In the genomic region with DNA sequence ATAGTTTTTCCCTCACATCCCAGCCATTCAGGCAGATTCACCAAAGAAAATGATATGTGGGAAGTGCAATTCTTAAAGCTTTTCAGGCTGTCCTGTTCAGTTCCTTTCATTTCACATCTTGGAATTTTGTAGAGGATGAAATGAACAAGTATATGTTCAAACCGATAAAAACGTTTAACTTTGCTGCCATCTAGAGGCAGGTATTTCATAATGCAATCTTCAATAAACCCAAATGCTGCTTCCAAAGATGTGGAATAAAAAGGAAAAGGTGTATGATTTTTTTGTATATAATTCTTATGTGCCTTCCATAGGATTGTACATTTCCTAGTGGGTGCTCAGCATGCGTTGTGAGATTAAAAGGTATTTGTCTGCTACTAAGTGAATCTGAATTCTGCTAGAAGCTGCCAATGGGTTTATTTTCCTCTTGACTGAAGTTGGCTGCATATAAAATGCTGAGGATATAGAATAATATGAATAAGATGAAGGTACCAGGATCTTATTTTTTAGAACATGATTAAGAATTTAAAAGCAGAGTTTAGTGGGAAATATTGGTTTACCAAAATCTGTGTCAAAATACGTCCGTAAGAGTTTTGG, we compare ENCODE assay signal across 8 cellular contexts.
DNase-seq lines count a peak whose midpoint lies in the region; ATAC-seq and TF ChIP-seq lines count a peak whose summit lies in the region.

No MANE protein-coding gene starts in this region.

- DNase-seq in DMS153 (lab: John Stamatoyannopoulos, UW) (peak; percentile 7), M059J (ENCODE audit: low read depth) (peak; percentile 76), foreskin fibroblast (peak; percentile 35 to 77), prostate gland (ENCODE audit: low spot score) (peak; percentile 9), NCI-H128 (lab: John Stamatoyannopoulos, UW; ENCODE audit: unreplicated experiment) (no peak)
- DNase-seq in activated effector memory CD4-positive, alpha-beta T cell treated with anti-CD3 and anti-CD28 coated beads, Interleukin-2, amount 50 U/mL, for 16 hours: no peak

- no peak for TF ChIP-seq POLR2A in prostate gland (IDR thresholded peaks at IDR 0.05)

- 40% methylated on average over 5 of the region's 5 CpGs for WGBS in prostate gland

- H3K27me3 ChIP-seq in prostate gland (replicated peaks; ENCODE audit: insufficient read depth): no peaks in the 10 kb centered on the region

- H3K27ac ChIP-seq in prostate gland: no peak overlapping the region

- TF ChIP-seq CTCF in foreskin fibroblast (IDR thresholded peaks at IDR 0.05; ENCODE audit: low read depth, low read length) (peak; percentile 45), prostate gland (IDR thresholded peaks at IDR 0.05) (peak in 3 of 4 experiments; percentile 67 to 77 (median 76))

- intact Hi-C loops in prostate gland (cut with DNase I): no loop called here

- ATAC-seq in SK-N-SH treated with all-trans-retinoic acid at 6 μM for 48 hours (peak; percentile 87), HG03354 (IDR thresholded peaks at IDR 0.05; ENCODE audit: poor library complexity, severe bottlenecking, unreplicated experiment) (no peak)

- H3K4me1 ChIP-seq in prostate gland (replicated peaks): no peaks in the 10 kb centered on the region

- H3K4me3 ChIP-seq in foreskin fibroblast (ENCODE audit: low read depth in 1 of 2, low read length in 2 of 2) (no peak overlapping the region), prostate gland (no peak overlapping the region)

- H3K36me3 ChIP-seq in prostate gland: no peaks in the 10 kb centered on the region

- no peaks in the 10 kb centered on the region for H3K9me3 ChIP-seq in prostate gland

TF ChIP-seq in SK-N-SH treated with all-trans-retinoic acid at 6 μM for 48 hours, 23 proteins besides CTCF, POLR2A, EP300 and RAD21:
- TF ChIP-seq RARB (CRISPR knock-in tag; IDR thresholded peaks at IDR 0.05) (no peak), ARNTL (CRISPR knock-in tag; IDR thresholded peaks at IDR 0.05; ENCODE audit: borderline replicate concordance, low read depth) (no peak), TCF4 (CRISPR knock-in tag; IDR thresholded peaks at IDR 0.05; ENCODE audit: borderline replicate concordance) (no peak), ZFP30 (CRISPR knock-in tag; IDR thresholded peaks at IDR 0.05) (no peak), ZNF8 (CRISPR knock-in tag; IDR thresholded peaks at IDR 0.05) (no peak), ISL1 (CRISPR knock-in tag; IDR thresholded peaks at IDR 0.05) (no peak), ESRRG (CRISPR knock-in tag; IDR thresholded peaks at IDR 0.05) (no peak), ZNF565 (CRISPR knock-in tag; conservative IDR thresholded peaks at IDR 0.05; ENCODE audit: low read depth) (no peak), ZC3H10 (CRISPR knock-in tag; IDR thresholded peaks at IDR 0.05) (no peak), ZFP3 (CRISPR knock-in tag; IDR thresholded peaks at IDR 0.05) (no peak), ZNF70 (CRISPR knock-in tag; IDR thresholded peaks at IDR 0.05) (no peak), CSDC2 (CRISPR knock-in tag; IDR thresholded peaks at IDR 0.05) (no peak)
- TF ChIP-seq, protein P1, sequence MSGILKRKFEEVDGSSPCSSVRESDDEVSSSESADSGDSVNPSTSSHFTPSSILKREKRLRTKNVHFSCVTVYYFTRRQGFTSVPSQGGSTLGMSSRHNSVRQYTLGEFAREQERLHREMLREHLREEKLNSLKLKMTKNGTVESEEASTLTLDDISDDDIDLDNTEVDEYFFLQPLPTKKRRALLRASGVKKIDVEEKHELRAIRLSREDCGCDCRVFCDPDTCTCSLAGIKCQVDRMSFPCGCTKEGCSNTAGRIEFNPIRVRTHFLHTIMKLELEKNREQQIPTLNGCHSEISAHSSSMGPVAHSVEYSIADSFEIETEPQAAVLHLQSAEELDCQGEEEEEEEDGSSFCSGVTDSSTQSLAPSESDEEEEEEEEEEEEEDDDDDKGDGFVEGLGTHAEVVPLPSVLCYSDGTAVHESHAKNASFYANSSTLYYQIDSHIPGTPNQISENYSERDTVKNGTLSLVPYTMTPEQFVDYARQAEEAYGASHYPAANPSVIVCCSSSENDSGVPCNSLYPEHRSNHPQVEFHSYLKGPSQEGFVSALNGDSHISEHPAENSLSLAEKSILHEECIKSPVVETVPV (CRISPR knock-in tag; IDR thresholded peaks at IDR 0.05): no peak
- TF ChIP-seq, protein P2, sequence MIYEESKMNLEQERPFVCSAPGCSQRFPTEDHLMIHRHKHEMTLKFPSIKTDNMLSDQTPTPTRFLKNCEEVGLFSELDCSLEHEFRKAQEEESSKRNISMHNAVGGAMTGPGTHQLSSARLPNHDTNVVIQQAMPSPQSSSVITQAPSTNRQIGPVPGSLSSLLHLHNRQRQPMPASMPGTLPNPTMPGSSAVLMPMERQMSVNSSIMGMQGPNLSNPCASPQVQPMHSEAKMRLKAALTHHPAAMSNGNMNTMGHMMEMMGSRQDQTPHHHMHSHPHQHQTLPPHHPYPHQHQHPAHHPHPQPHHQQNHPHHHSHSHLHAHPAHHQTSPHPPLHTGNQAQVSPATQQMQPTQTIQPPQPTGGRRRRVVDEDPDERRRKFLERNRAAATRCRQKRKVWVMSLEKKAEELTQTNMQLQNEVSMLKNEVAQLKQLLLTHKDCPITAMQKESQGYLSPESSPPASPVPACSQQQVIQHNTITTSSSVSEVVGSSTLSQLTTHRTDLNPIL (CRISPR knock-in tag; IDR thresholded peaks at IDR 0.05; ENCODE audit: low read depth): no peak

Comparison
In these comparisons a context has a peak if more than half of its experiments do, and no peak if none do; other contexts are left out.
1. DNase-seq: peak in DMS153 (single experiment), M059J (single experiment), foreskin fibroblast (2 of 2) and prostate gland (single experiment); none in activated effector memory CD4-positive, alpha-beta T cell treated with anti-CD3 and anti-CD28 coated beads, Interleukin-2, amount 50 U/mL, for 16 hours (single experiment) and NCI-H128 (single experiment).